9 cellular contexts compared by ENCODE assay signal in genomic region chr2:10331033-10331701, GRCh38. TPM values are rescaled to one million over a fixed set of nuclear protein-coding genes. Genes with fewer than 3 reads are reported as not detected.
DNase-seq lines count a peak whose midpoint lies in the region; ATAC-seq and TF ChIP-seq lines count a peak whose summit lies in the region.
"Had no signal": no experiment of that assay in that cellular context is flagged by ENCODE, and none has a peak within 500 bp of the region (broad histone marks: within the 10 kb centered on the region; RNA-seq: fewer than 3 reads in every experiment).

No MANE protein-coding gene starts in this region.

- TF ChIP-seq CTCF in liver (IDR thresholded peaks at IDR 0.05; ENCODE audit: low read depth, low read length, missing input control): no peak

- H3K36me3 Mint-ChIP-seq in activated naive CD4-positive, alpha-beta T cell treated with anti-CD3 and anti-CD28 coated beads for 36 hours (ENCODE audit: low read depth): peaks cover 7% of the 10 kb centered on the region

- H3K27me3 Mint-ChIP-seq in activated naive CD4-positive, alpha-beta T cell treated with anti-CD3 and anti-CD28 coated beads for 36 hours (ENCODE audit: low read depth): no peaks in the 10 kb centered on the region

- peak; percentile 49 for ATAC-seq in GM18517 (IDR thresholded peaks at IDR 0.05; ENCODE audit: unreplicated experiment)
- peak; percentile 56 for ATAC-seq in HG02884 (IDR thresholded peaks at IDR 0.05; ENCODE audit: unreplicated experiment)
- ATAC-seq in HG03520 (IDR thresholded peaks at IDR 0.05; ENCODE audit: unreplicated experiment): no peak

- no peaks in the 10 kb centered on the region for H3K36me3 ChIP-seq in SJCRH30
- peaks cover 0 to 3% (median 0%) of the 10 kb centered on the region in 4 donors for H3K36me3 ChIP-seq in liver (ENCODE audit: control insufficient read depth in 4 of 4, insufficient read depth in 3 of 4, low read depth in 1 of 4, low read length in 3 of 4)

- H3K9me3 ChIP-seq in SJCRH30 (replicated peaks) (no peaks in the 10 kb centered on the region), liver (ENCODE audit: control insufficient read depth in 4 of 4, low read length in 3 of 4) (no peaks in the 10 kb centered on the region)

- no peak overlapping the region for H3K9ac ChIP-seq in liver (ENCODE audit: low read depth in 1 of 2, low read length in 2 of 2)

- DNase-seq in SJCRH30 (peak; percentile 42 to 45), iPS-NIHi11 (ENCODE audit: low spot score) (no peak)
- DNase-seq in activated naive CD4-positive, alpha-beta T cell treated with anti-CD3 and anti-CD28 coated beads for 36 hours: peak; percentile 92
- DNase-seq in stimulated activated CD8-positive, alpha-beta memory T cell treated with anti-CD3 and anti-CD28 coated beads, Interleukin-15, amount 100 ng/mL, for 48 hours (ENCODE audit: low read depth in 2 of 2): peak; percentile 71 to 77

- H3K27ac Mint-ChIP-seq in activated naive CD4-positive, alpha-beta T cell treated with anti-CD3 and anti-CD28 coated beads for 36 hours: peak overlapping the region; percentile 91

- 69% methylated on average over 33 of the region's 33 CpGs for WGBS in liver

- intact Hi-C loops in activated naive CD4-positive, alpha-beta T cell treated with anti-CD3 and anti-CD28 coated beads for 36 hours (cut with micrococcal nuclease): loop anchor here (1.0 to 5.0 kb wide), 4 partner anchors 26 to 481 kb away; partner anchors contain the start of genes NOL10 and PDIA6

- H3K27me3 ChIP-seq in SJCRH30 (no peaks in the 10 kb centered on the region), liver (ENCODE audit: control insufficient read depth in 4 of 4, insufficient read depth in 4 of 4, low read length in 3 of 4) (no peaks in the 10 kb centered on the region)

- CTCF ChIA-PET in activated naive CD4-positive, alpha-beta T cell treated with anti-CD3 and anti-CD28 coated beads for 36 hours (lab: Charles Lee): interaction anchor here (0.6 to 7.1 kb wide), 7 partner anchors 11 to 269 kb away, joined by 3 to 119 read pairs (median 4); partner anchors contain the start of gene HPCAL1

- H3K27ac ChIP-seq in SJCRH30 (no peak overlapping the region), liver (ENCODE audit: low read depth in 1 of 2, low read length in 2 of 2) (peak overlapping the region; percentile 65 to 72)
- H3K27ac ChIP-seq: SK-N-MC had no signal

- H3K4me1 ChIP-seq in SJCRH30 (peaks cover 39% of the 10 kb centered on the region), liver (ENCODE audit: control insufficient read depth in 4 of 4, insufficient read depth in 4 of 4, low read length in 3 of 4) (peaks cover 12 to 59% (median 39%) of the 10 kb centered on the region in 4 donors)

- peaks cover 77% of the 10 kb centered on the region for H3K4me1 Mint-ChIP-seq in activated naive CD4-positive, alpha-beta T cell treated with anti-CD3 and anti-CD28 coated beads for 36 hours (ENCODE audit: low read depth)

- no peak for TF ChIP-seq RAD21 in liver (IDR thresholded peaks at IDR 0.05)

- no peak overlapping the region; the same call in 1 of the 2 replicates for H3K4me3 ChIP-seq in SJCRH30
- no peak overlapping the region for H3K4me3 ChIP-seq in liver (ENCODE audit: low read depth in 1 of 3, low read length in 3 of 3)
- H3K4me3 ChIP-seq: SK-N-MC had no signal

- peak overlapping the region; percentile 86 for H3K4me3 Mint-ChIP-seq in activated naive CD4-positive, alpha-beta T cell treated with anti-CD3 and anti-CD28 coated beads for 36 hours

- H3K9me3 Mint-ChIP-seq in activated naive CD4-positive, alpha-beta T cell treated with anti-CD3 and anti-CD28 coated beads for 36 hours: no peaks in the 10 kb centered on the region

TF ChIP-seq in liver, 16 proteins besides CTCF, POLR2A, EP300 and RAD21:
- TF ChIP-seq RXRA (IDR thresholded peaks at IDR 0.05) (no peak), EGR1 (IDR thresholded peaks at IDR 0.05; ENCODE audit: low read depth in 2 of 2) (no peak), HNF4A (conservative IDR thresholded peaks at IDR 0.05) (no peak), YY1 (IDR thresholded peaks at IDR 0.05) (no peak), HNF4G (IDR thresholded peaks at IDR 0.05) (no peak), ATF3 (IDR thresholded peaks at IDR 0.05) (no peak), FOXA2 (IDR thresholded peaks at IDR 0.05) (no peak), JUND (IDR thresholded peaks at IDR 0.05) (no peak), REST (IDR thresholded peaks at IDR 0.05) (no peak), NR2F2 (IDR thresholded peaks at IDR 0.05) (no peak), SP1 (IDR thresholded peaks at IDR 0.05) (no peak), MAX (IDR thresholded peaks at IDR 0.05) (no peak), ZBTB33 (IDR thresholded peaks at IDR 0.05) (no peak), TAF1 (conservative IDR thresholded peaks at IDR 0.05) (no peak), GABPA (IDR thresholded peaks at IDR 0.05 in 1 of 2, conservative IDR thresholded peaks at IDR 0.05 in 1 of 2) (no peak), FOXA1 (IDR thresholded peaks at IDR 0.05) (no peak)

RNA-seq across cellular contexts. Expression of gene HPCAL1, which starts 28.5 kb away (rescaled TPM):
- 51.7 and 52.4 TPM in 2 replicates for total RNA-seq in SJCRH30 (2014; rRNA removed; shearing (Covaris generic))
- total RNA-seq in activated naive CD4-positive, alpha-beta T cell treated with anti-CD3 and anti-CD28 coated beads for 36 hours: 10 to 100 TPM; 71.4 to 73.8 TPM
- total RNA-seq in liver: 10 to 100 TPM; 17.3 to 18.1 TPM
- 10 to 100 TPM; 27.7 to 27.9 TPM for polyA plus RNA-seq in liver
